Comparison of ENCODE assay signal across 19 cellular contexts in the genomic region with DNA sequence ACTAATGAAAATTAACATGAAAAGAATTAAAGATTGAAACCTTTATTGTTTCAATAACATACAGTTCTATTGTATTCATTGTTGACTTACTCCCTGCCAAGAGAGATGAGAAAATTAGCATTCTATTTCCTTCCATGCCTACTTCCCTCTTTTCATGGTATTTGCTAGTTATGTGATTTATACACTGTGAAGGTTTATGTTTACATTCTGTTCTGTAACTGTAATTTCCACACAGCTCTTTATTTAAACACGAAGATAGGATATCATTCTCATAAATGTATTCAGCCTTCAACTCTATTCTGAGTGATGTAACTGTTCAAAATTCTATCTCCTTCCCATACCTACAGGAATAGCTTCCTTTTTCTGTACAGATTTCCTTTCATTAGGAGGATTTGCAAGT. TPM values are rescaled to one million over a fixed set of nuclear protein-coding genes. Genes with fewer than 3 reads are reported as not detected.
DNase-seq lines count a peak whose midpoint lies in the region; ATAC-seq, FAIRE-seq and TF ChIP-seq lines count a peak whose summit lies in the region.
"Had no signal": no experiment of that assay in that cellular context is flagged by ENCODE, and none has a peak within 500 bp of the region (broad histone marks: within the 10 kb centered on the region; RNA-seq: fewer than 3 reads in every experiment).

No MANE protein-coding gene starts in this region.

- no peak overlapping the region for H3K9ac ChIP-seq in adipocyte (ENCODE audit: low read length)
- H3K9ac ChIP-seq: SK-N-SH had no signal

- 67% methylated on average over 1 of the region's 1 CpG for WGBS in hepatocyte (ENCODE audit: low lambda C conversion rate, missing lambda C conversion rate)

- no peaks in the 10 kb centered on the region for H3K27me3 ChIP-seq in adipocyte (replicated peaks; ENCODE audit: control insufficient read depth, insufficient read depth, low read length)
- H3K27me3 ChIP-seq in hepatocyte: peaks cover 5% of the 10 kb centered on the region
- H3K27me3 ChIP-seq in BE2C: peaks cover 18% of the 10 kb centered on the region

- no peak overlapping the region for H3K4me2 ChIP-seq in hepatocyte
- H3K4me2 ChIP-seq: SK-N-SH had no signal

- TF ChIP-seq CTCF in hepatocyte (IDR thresholded peaks at IDR 0.05; ENCODE audit: poor library complexity) (no peak), BE2C (IDR thresholded peaks at IDR 0.05; ENCODE audit: low read depth, low read length) (no peak)

- no peaks in the 10 kb centered on the region for H3K79me2 ChIP-seq in hepatocyte

- H3K4me1 ChIP-seq in adipocyte (ENCODE audit: control insufficient read depth, insufficient read depth, low read length): peaks cover 11% of the 10 kb centered on the region
- H3K4me1 ChIP-seq in hepatocyte (ENCODE audit: insufficient read depth): peaks cover 14% of the 10 kb centered on the region
- no peaks in the 10 kb centered on the region for H3K4me1 ChIP-seq in BE2C

- DNase-seq in DMS153 (lab: John Stamatoyannopoulos, UW) (peak; percentile 33), NCI-H1417 treated with DMSO at 0.1 percent for 48 hours (lab: John Stamatoyannopoulos, UW) (peak; percentile 36), adipocyte (ENCODE audit: low read depth) (peak; percentile 30), hepatocyte (ENCODE audit: low spot score) (no peak), BE2C (no peak), frontal cortex (ENCODE audit: low spot score in 2 of 2) (no peak)
- DNase-seq: C1 segment of cervical spinal cord; CD8-positive, alpha-beta memory T cell; DND-41; HFFc6; NCI-H1436 treated with DMSO at 0.1 percent for 48 hours; NCI-H226; NCI-H526; PC-3; RPMI8226; SHP77 treated with DMSO at 0.1 percent for 48 hours; SK-N-SH had no signal

- ATAC-seq in HG03025 (IDR thresholded peaks at IDR 0.05; ENCODE audit: low FRiP score, unreplicated experiment): no peak
- ATAC-seq: PC-3 had no signal

- H3K9me2 ChIP-seq in hepatocyte (replicated peaks; ENCODE audit: insufficient read depth): no peaks in the 10 kb centered on the region
- H3K9me2 ChIP-seq: SK-N-SH had no signal

- no peak for FAIRE-seq in frontal cortex (lab: Jason Lieb, UNC)

- peak overlapping the region; percentile 9 for H3K27ac ChIP-seq in hepatocyte
- H3K27ac ChIP-seq: HL-60 had no signal

- no peaks in the 10 kb centered on the region for H3K36me3 ChIP-seq in adipocyte (ENCODE audit: control insufficient read depth, insufficient read depth, low read length, severe bottlenecking)
- H3K36me3 ChIP-seq in hepatocyte (replicated peaks; ENCODE audit: insufficient read depth, low read depth): no peaks in the 10 kb centered on the region
- H3K36me3 ChIP-seq in BE2C: no peaks in the 10 kb centered on the region

- H4K20me1 ChIP-seq in hepatocyte (ENCODE audit: insufficient read depth, poor library complexity, severe bottlenecking): no peaks in the 10 kb centered on the region

- no peaks in the 10 kb centered on the region for H3K9me3 ChIP-seq in adipocyte (ENCODE audit: control insufficient read depth, low read length)
- no peaks in the 10 kb centered on the region for H3K9me3 ChIP-seq in hepatocyte (ENCODE audit: low read depth)
- no peaks in the 10 kb centered on the region for H3K9me3 ChIP-seq in BE2C
- H3K9me3 ChIP-seq: SK-N-SH had no signal

- no peak overlapping the region for H2AFZ ChIP-seq in hepatocyte

- H3K4me3 ChIP-seq in adipocyte (ENCODE audit: low read length) (no peak overlapping the region), hepatocyte (no peak overlapping the region), BE2C (ENCODE audit: low read depth, low read length) (no peak overlapping the region)

RNA-seq across cellular contexts. Expression of a gene that starts 6.6 kb away (rescaled TPM):
- total RNA-seq in hepatocyte (0.73 and 3.0 TPM in 2 replicates), frontal cortex (0.41 TPM)
- polyA plus RNA-seq in hepatocyte: 0.16 and 1.8 TPM in 2 replicates
- not detected for polyA plus RNA-seq in BE2C (2012; ENCODE audit: insufficient read depth, insufficient read length, low read depth)
- total RNA-seq: CD8-positive, alpha-beta memory T cell; HFFc6 had no signal
- polyA plus RNA-seq: CD8-positive, alpha-beta memory T cell had no signal

RNA-seq across cellular contexts. Expression of a gene that starts 39.1 kb away (rescaled TPM):
- total RNA-seq in hepatocyte (33.4 and 38.5 TPM in 2 replicates), frontal cortex (42.8 TPM)
- 29.2 and 34.0 TPM in 2 replicates for polyA plus RNA-seq in hepatocyte
- polyA plus RNA-seq in BE2C (2012; ENCODE audit: insufficient read depth, insufficient read length, low read depth): 24.8 TPM

Comparison
In these comparisons a context has a peak if more than half of its experiments do, and no peak if none do; other contexts are left out.
1. DNase-seq: peak in DMS153 (single experiment), NCI-H1417 treated with DMSO at 0.1 percent for 48 hours (single experiment) and adipocyte (single experiment); none in hepatocyte (single experiment), BE2C (single experiment) and frontal cortex (0 of 2).